ENCODE assay signal across 1 cellular context in the genomic region with DNA sequence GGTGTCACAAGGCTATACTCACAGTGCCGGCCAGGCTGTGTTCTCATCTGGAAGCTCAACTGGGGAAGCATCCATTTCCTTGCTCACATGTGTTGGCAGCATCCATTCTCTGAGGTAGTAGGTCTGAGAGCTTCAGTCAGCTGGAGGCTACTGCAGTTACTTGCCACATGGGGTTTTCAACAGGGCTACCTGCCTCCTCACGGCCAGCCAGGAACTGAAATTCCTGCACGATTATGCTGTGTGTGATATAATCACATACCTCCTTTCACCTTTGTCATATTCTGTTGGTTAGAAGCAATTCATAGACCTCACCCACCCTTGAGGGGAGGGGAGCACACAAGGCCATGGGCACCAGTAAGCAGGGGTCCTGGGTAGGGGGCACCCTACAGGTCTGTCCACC.
TF ChIP-seq lines count a peak whose summit lies in the region.

No MANE protein-coding gene starts in this region.

TF ChIP-seq in IMR-90, 13 proteins besides CTCF, POLR2A, EP300 and RAD21:
- no peak for TF ChIP-seq RCOR1 (IDR thresholded peaks at IDR 0.05; ENCODE audit: insufficient replicate concordance, low read length)
